8 cellular contexts compared by ENCODE assay signal in genomic region chr19:35935911-35936737, GRCh38. TPM values are rescaled to one million over a fixed set of nuclear protein-coding genes. Genes with fewer than 3 reads are reported as not detected.
A peak's percentile ranks its signal among the peaks of the same experiment; 100 is the strongest.
DNase-seq lines count a peak whose midpoint lies in the region; ATAC-seq and TF ChIP-seq lines count a peak whose summit lies in the region.

A gene with protein sequence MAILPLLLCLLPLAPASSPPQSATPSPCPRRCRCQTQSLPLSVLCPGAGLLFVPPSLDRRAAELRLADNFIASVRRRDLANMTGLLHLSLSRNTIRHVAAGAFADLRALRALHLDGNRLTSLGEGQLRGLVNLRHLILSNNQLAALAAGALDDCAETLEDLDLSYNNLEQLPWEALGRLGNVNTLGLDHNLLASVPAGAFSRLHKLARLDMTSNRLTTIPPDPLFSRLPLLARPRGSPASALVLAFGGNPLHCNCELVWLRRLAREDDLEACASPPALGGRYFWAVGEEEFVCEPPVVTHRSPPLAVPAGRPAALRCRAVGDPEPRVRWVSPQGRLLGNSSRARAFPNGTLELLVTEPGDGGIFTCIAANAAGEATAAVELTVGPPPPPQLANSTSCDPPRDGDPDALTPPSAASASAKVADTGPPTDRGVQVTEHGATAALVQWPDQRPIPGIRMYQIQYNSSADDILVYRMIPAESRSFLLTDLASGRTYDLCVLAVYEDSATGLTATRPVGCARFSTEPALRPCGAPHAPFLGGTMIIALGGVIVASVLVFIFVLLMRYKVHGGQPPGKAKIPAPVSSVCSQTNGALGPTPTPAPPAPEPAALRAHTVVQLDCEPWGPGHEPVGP (plus strand): TSS chr19:35936374. CDS start chr19:35939426, 3,052 bp downstream.

- H3K27me3 ChIP-seq in ascending aorta = no peaks in the 10 kb centered on the region
- no peaks in the 10 kb centered on the region for H3K27me3 ChIP-seq in prostate gland (replicated peaks; ENCODE audit: insufficient read depth)
- H3K27me3 ChIP-seq in aorta (ENCODE audit: control insufficient read depth in 1 of 2, insufficient read depth in 2 of 2, low read length in 1 of 2) = no peaks in the 10 kb centered on the region

- peaks cover 7 to 12% of the 10 kb centered on the region in 2 donors for H3K4me1 ChIP-seq in ascending aorta
- peaks cover 7% of the 10 kb centered on the region for H3K4me1 ChIP-seq in prostate gland (replicated peaks)
- H3K4me1 ChIP-seq in aorta (ENCODE audit: control insufficient read depth in 1 of 2, insufficient read depth in 2 of 2, low read length in 2 of 2) = no peaks in the 10 kb centered on the region

- DNase-seq in DMS114 treated with DMSO at 0.1 percent for 48 hours (lab: John Stamatoyannopoulos, UW; ENCODE audit: unreplicated experiment) (peak; percentile 66), NB4 (ENCODE audit: low read depth) (peak; percentile 20), SW480 (ENCODE audit: low spot score) (peak; percentile 69), ascending aorta (ENCODE audit: low spot score in 2 of 2) (peak in 1 of 2 donors; percentile 85), hepatic stellate cell (ENCODE audit: low spot score) (peak; percentile 77), prostate gland (ENCODE audit: low spot score) (peak; percentile 66), aorta (peak; percentile 82 to 93)

- no peak within 1 kb of the TSS for H3K4me3 ChIP-seq in NB4 (ENCODE audit: low read depth, low read length)
- peak within 1 kb of the TSS; percentile 73 to 84 for H3K4me3 ChIP-seq in ascending aorta
- H3K4me3 ChIP-seq in prostate gland = peak within 1 kb of the TSS; percentile 72 to 77
- H3K4me3 ChIP-seq in aorta (ENCODE audit: low read length in 2 of 2) = peak within 1 kb of the TSS; percentile 47 to 92

- ATAC-seq in aorta (ENCODE audit: low FRiP score) (peak; percentile 42), HG02763 (IDR thresholded peaks at IDR 0.05; ENCODE audit: unreplicated experiment) (no peak)

- under 1% methylated on average over 44 of the region's 68 CpGs for WGBS in prostate gland
- 1 to 2% methylated on average over 39 to 68 of the region's 68 CpGs for WGBS in aorta, 2 donors

- intact Hi-C loops in ascending aorta (cut with DNase I) = loop anchor here (2.0 to 10.0 kb wide), 2 partner anchors 243 to 811 kb away; no protein-coding TSS in a partner anchor
- intact Hi-C loops in prostate gland (cut with DNase I) = loop anchor here (5.0 kb wide), 1 partner anchor 179 kb away; the partner anchor contains the start of genes HSPB6 and PROSER3
- intact Hi-C loops in aorta (cut with DNase I) = loop anchor here in 1 of 2 donors (10.0 kb wide), 1 partner anchor 61 kb away; no protein-coding TSS in a partner anchor

- H3K36me3 ChIP-seq in ascending aorta (peaks cover 8 to 16% of the 10 kb centered on the region in 2 donors), prostate gland (no peaks in the 10 kb centered on the region), aorta (ENCODE audit: control insufficient read depth in 1 of 2, insufficient read depth in 2 of 2, low read length in 1 of 2) (peaks cover 0 to 2% of the 10 kb centered on the region in 2 donors)

- H3K9me3 ChIP-seq in ascending aorta (no peaks in the 10 kb centered on the region), prostate gland (no peaks in the 10 kb centered on the region), aorta (ENCODE audit: control insufficient read depth, low read length) (no peaks in the 10 kb centered on the region)

- TF ChIP-seq POLR2A in NB4 (IDR thresholded peaks at IDR 0.05; ENCODE audit: extremely low read depth, insufficient read length) (no peak), prostate gland (IDR thresholded peaks at IDR 0.05) (no peak)

- H3K27ac ChIP-seq in ascending aorta (peak within 1 kb of the TSS; percentile 79 to 89), prostate gland (peak within 1 kb of the TSS; percentile 78 to 86), aorta (ENCODE audit: low read depth in 1 of 2, low read length in 2 of 2) (peak within 1 kb of the TSS in 1 of 2 donors; percentile 30)

- TF ChIP-seq CTCF in NB4 (IDR thresholded peaks at IDR 0.05; ENCODE audit: low read depth, low read length) (no peak), ascending aorta (IDR thresholded peaks at IDR 0.05) (no peak), prostate gland (IDR thresholded peaks at IDR 0.05) (no peak)

RNA-seq across cellular contexts. Expression of the gene that starts here (rescaled TPM):
- 26.6 TPM for total RNA-seq in ascending aorta
- total RNA-seq in prostate gland = 10 to 100 TPM; 21.7 to 32.3 TPM
- 10 to 100 TPM; 14.5 to 15.1 TPM for total RNA-seq in aorta
- polyA plus RNA-seq in aorta = 1 to 10 TPM; 2.0 to 6.1 TPM
